1 cellular context compared by ENCODE assay signal in the genomic region with DNA sequence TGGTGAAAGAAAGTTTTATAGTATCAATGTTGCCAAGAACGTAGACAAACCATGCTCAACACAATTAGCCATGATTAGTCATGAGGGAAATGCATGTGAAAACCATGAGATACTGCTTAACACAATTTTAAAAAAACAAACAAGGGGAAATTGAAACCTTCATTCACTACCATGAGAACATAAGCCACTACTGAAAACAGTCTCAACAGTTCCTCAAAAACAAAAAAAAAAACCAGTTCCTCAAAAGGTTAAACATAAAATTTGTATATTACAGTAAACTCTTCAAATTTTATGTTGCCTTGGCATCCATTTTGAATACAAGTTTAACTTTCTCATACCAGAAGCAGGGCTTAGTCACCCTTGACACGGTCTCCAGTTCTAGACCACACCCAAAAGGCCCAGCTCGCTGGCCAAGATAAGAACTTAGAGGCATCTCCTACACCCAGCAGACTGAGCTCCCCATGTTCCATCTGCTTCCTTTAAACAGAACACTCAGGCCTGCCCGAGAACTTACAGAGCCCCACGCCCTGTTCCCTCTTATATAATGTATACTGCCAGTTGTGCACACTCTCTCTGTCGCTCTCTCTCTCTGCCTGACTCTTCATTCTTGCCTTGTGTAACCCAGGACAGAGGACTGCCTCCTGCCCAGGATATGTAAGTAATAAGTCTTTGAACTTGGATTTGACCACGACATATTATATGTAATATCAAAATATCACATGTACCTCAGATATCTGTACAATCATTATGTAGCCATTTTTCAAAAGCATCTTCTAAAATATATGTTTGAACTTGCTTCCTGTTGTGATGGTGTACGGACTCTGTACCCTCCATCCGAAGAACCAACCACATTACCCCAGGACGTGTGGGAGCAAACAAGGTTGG.
TF ChIP-seq lines count a peak whose summit lies in the region.

No MANE protein-coding gene starts in this region.

TF ChIP-seq in WTC11, 78 proteins besides CTCF, POLR2A, EP300 and RAD21 (continued from another document):
- TF ChIP-seq, protein P1, sequence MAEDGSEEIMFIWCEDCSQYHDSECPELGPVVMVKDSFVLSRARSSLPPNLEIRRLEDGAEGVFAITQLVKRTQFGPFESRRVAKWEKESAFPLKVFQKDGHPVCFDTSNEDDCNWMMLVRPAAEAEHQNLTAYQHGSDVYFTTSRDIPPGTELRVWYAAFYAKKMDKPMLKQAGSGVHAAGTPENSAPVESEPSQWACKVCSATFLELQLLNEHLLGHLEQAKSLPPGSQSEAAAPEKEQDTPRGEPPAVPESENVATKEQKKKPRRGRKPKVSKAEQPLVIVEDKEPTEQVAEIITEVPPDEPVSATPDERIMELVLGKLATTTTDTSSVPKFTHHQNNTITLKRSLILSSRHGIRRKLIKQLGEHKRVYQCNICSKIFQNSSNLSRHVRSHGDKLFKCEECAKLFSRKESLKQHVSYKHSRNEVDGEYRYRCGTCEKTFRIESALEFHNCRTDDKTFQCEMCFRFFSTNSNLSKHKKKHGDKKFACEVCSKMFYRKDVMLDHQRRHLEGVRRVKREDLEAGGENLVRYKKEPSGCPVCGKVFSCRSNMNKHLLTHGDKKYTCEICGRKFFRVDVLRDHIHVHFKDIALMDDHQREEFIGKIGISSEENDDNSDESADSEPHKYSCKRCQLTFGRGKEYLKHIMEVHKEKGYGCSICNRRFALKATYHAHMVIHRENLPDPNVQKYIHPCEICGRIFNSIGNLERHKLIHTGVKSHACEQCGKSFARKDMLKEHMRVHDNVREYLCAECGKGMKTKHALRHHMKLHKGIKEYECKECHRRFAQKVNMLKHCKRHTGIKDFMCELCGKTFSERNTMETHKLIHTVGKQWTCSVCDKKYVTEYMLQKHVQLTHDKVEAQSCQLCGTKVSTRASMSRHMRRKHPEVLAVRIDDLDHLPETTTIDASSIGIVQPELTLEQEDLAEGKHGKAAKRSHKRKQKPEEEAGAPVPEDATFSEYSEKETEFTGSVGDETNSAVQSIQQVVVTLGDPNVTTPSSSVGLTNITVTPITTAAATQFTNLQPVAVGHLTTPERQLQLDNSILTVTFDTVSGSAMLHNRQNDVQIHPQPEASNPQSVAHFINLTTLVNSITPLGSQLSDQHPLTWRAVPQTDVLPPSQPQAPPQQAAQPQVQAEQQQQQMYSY (CRISPR knock-in tag; IDR thresholded peaks at IDR 0.05): no peak
- TF ChIP-seq ZNF263 (CRISPR knock-in tag; IDR thresholded peaks at IDR 0.05; ENCODE audit: low read depth): no peak
- TF ChIP-seq ARID4B (CRISPR knock-in tag; IDR thresholded peaks at IDR 0.05; ENCODE audit: borderline replicate concordance): no peak
- no peak for TF ChIP-seq RORB (CRISPR knock-in tag; IDR thresholded peaks at IDR 0.05)
TF ChIP-seq in WTC11: peak in this region for 0.
